Comparison of ENCODE assay signal across 19 cellular contexts in genomic region chr2:70726947-70727725, GRCh38. TPM values are rescaled to one million over a fixed set of nuclear protein-coding genes. Genes with fewer than 3 reads are reported as not detected.
DNase-seq lines count a peak whose midpoint lies in the region; FAIRE-seq and TF ChIP-seq lines count a peak whose summit lies in the region.
"Had no signal": no experiment of that assay in that cellular context is flagged by ENCODE, and none has a peak within 500 bp of the region (broad histone marks: within the 10 kb centered on the region; RNA-seq: fewer than 3 reads in every experiment).

No MANE protein-coding gene starts in this region.

- no peak overlapping the region for H2BK15ac ChIP-seq in H1 (ENCODE audit: low read length)

- H4K20me1 ChIP-seq in H1 (replicated peaks in 1 of 2; ENCODE audit: control insufficient read depth in 1 of 2, insufficient read depth in 2 of 2, low read length in 2 of 2): peaks cover 9 to 23% of the 10 kb centered on the region in 2 experiments

- DNase-seq in GM03348 (ENCODE audit: low spot score): peak; percentile 63
- DNase-seq in MG63: peak; percentile 76
- peak in 1 of 2 experiments; percentile 35 for DNase-seq in H1 (ENCODE audit: low read depth in 1 of 2, low spot score in 2 of 2)
- peak; percentile 9 for DNase-seq in renal cortical epithelial cell (ENCODE audit: low read depth)
- no peak for DNase-seq in activated naive CD4-positive, alpha-beta T cell treated with anti-CD3 and anti-CD28 coated beads, Interleukin-2, amount 50 U/mL, for 16 hours
- DNase-seq in Calu3: no peak
- no peak for DNase-seq in NK-92 (lab: John Stamatoyannopoulos, UW; ENCODE audit: unreplicated experiment)
- DNase-seq: CD4-positive, alpha-beta memory T cell; effector CD4-positive, alpha-beta T cell; GDM1; mucosa of descending colon; NCI-H1048; NCI-H2227 treated with DMSO at 0.1 percent for 48 hours; WERI-Rb-1 had no signal

- peaks cover 87% of the 10 kb centered on the region for H3K27me3 Mint-ChIP-seq in Calu3 (ENCODE audit: unreplicated experiment)

- H4K91ac ChIP-seq in H1 (replicated peaks; ENCODE audit: insufficient read length, low read length): no peak overlapping the region

- BruUV-seq in Calu3 (replicated peaks; lab: Mats Ljungman, UMichigan): no TSS peak

- H3K79me2 ChIP-seq in H1 (ENCODE audit: control insufficient read depth in 1 of 2, insufficient read depth in 2 of 2, low read length in 2 of 2): peaks cover 27 to 95% of the 10 kb centered on the region in 2 experiments

- no peak overlapping the region for H2BK120ac ChIP-seq in H1 (replicated peaks; ENCODE audit: low read depth, low read length)

- no peak for TF ChIP-seq POLR2A in H1 (IDR thresholded peaks at IDR 0.05; ENCODE audit: control extremely low read depth in 1 of 2, low read depth in 2 of 2, low read length in 2 of 2)

- H3K9me3 ChIP-seq in MG63 (no peaks in the 10 kb centered on the region), H1 (ENCODE audit: insufficient read depth in 2 of 2, low read depth in 1 of 2, low read length in 1 of 2) (no peaks in the 10 kb centered on the region)
- H3K9me3 ChIP-seq: ascending aorta, mucosa of descending colon had no signal

- H3K36me3 Mint-ChIP-seq in Calu3 (ENCODE audit: insufficient read depth, unreplicated experiment): no peaks in the 10 kb centered on the region
- H3K36me3 Mint-ChIP-seq: CD4-positive, alpha-beta memory T cell had no signal

- no peaks in the 10 kb centered on the region for H3K9me3 Mint-ChIP-seq in Calu3 (ENCODE audit: low read depth, unreplicated experiment)
- H3K9me3 Mint-ChIP-seq: CD4-positive, alpha-beta memory T cell had no signal

- peak overlapping the region in 1 of 2 experiments; percentile 35; a peak in 1 of 4 replicates for H3K4me2 ChIP-seq in H1 (ENCODE audit: insufficient read depth in 1 of 2, low read depth in 2 of 2, low read length in 2 of 2)

- no peak overlapping the region for H3K14ac ChIP-seq in H1 (ENCODE audit: insufficient read length)

- H3K9ac ChIP-seq in H1 (replicated peaks in 1 of 4; ENCODE audit: extremely low read depth in 1 of 4, low read depth in 3 of 4, low read length in 3 of 4): no peak overlapping the region

- TF ChIP-seq RAD21 in H1 (IDR thresholded peaks at IDR 0.05 in 1 of 2, conservative IDR thresholded peaks at IDR 0.05 in 1 of 2; ENCODE audit: low read depth in 2 of 2, low read length in 2 of 2): no peak

- no peak overlapping the region for H3K4ac ChIP-seq in H1 (replicated peaks; ENCODE audit: insufficient read length, low read depth, low read length)

- H3K27me3 ChIP-seq in MG63: no peaks in the 10 kb centered on the region
- no peaks in the 10 kb centered on the region for H3K27me3 ChIP-seq in H1 (replicated peaks in 1 of 4; ENCODE audit: control insufficient read depth in 3 of 4, extremely low read depth in 1 of 4, insufficient read depth in 3 of 4, low read length in 3 of 4)
- H3K27me3 ChIP-seq: ascending aorta had no signal

- no peaks in the 10 kb centered on the region for H3K36me3 ChIP-seq in MG63
- no peaks in the 10 kb centered on the region for H3K36me3 ChIP-seq in H1 (ENCODE audit: control insufficient read depth in 2 of 4, insufficient read depth in 4 of 4, low read length in 3 of 4)
- H3K36me3 ChIP-seq: ascending aorta had no signal

- H3K56ac ChIP-seq in H1 (replicated peaks; ENCODE audit: insufficient read length, low read depth, low read length): no peak overlapping the region

- H2BK5ac ChIP-seq in H1 (ENCODE audit: low read depth, low read length): no peak overlapping the region; the same call in 1 of the 2 replicates

- H3K23ac ChIP-seq in H1 (ENCODE audit: insufficient read length): no peak overlapping the region

- H4K5ac ChIP-seq in H1 (ENCODE audit: insufficient read length, low read depth, low read length): no peak overlapping the region

- intact Hi-C loops in Calu3 (cut with micrococcal nuclease; ENCODE audit: unreplicated experiment): no loop called here

- POLR2A ChIA-PET in H1 (lab: Charles Lee; ENCODE audit: partially characterized antibody): interaction anchor here (1.1 to 1.8 kb wide), 7 partner anchors 10 to 58 kb away, joined by 3 to 5 read pairs (median 4); partner anchors contain the start of gene ADD2

- no peak overlapping the region for H3K27ac Mint-ChIP-seq in Calu3 (ENCODE audit: unreplicated experiment)

- no peak overlapping the region for H3K27ac ChIP-seq in H1 (ENCODE audit: low read depth, low read length)
- H3K27ac ChIP-seq: ascending aorta, WERI-Rb-1 had no signal

- H2AK5ac ChIP-seq in H1 (ENCODE audit: low read depth, low read length): peak overlapping the region; percentile 0; the same call in 1 of the 2 replicates

- H3K4me3 Mint-ChIP-seq in Calu3 (ENCODE audit: low read depth, unreplicated experiment): no peak overlapping the region
- H3K4me3 Mint-ChIP-seq: CD4-positive, alpha-beta memory T cell had no signal

- TF ChIP-seq CTCF in H1 (IDR thresholded peaks at IDR 0.05; ENCODE audit: control extremely low read depth in 1 of 3, insufficient read depth in 1 of 3, low read depth in 1 of 3, low read length in 3 of 3) (no peak), Calu3 (IDR thresholded peaks at IDR 0.05; ENCODE audit: unreplicated experiment) (no peak)

- CTCF ChIA-PET in H1 (lab: Charles Lee; ENCODE audit: partially characterized antibody) (interaction anchor here (0.6 to 1.8 kb wide), 8 partner anchors 12 to 214 kb away, joined by 3 to 7 read pairs (median 4); no protein-coding TSS in a partner anchor), Calu3 (lab: Charles Lee) (interaction anchor here (0.6 kb wide), 1 partner anchor 966 kb away, joined by 4 read pairs; no protein-coding TSS in a partner anchor)

- no peak overlapping the region for H2AFZ ChIP-seq in H1 (ENCODE audit: low read length)

- 0 out of 2 replicates have a peak overlapping the region, but pooled peaks have one; percentile 11 for H2BK12ac ChIP-seq in H1 (ENCODE audit: low read depth, low read length)

- no peak overlapping the region for H2BK20ac ChIP-seq in H1 (ENCODE audit: low read length)

- H3K23me2 ChIP-seq in H1 (ENCODE audit: low read depth, low read length): no peaks in the 10 kb centered on the region

- no peaks in the 10 kb centered on the region for H3K4me1 Mint-ChIP-seq in Calu3 (ENCODE audit: low read depth, unreplicated experiment)
- H3K4me1 Mint-ChIP-seq: CD4-positive, alpha-beta memory T cell had no signal

- no peak overlapping the region for H4K8ac ChIP-seq in H1 (ENCODE audit: extremely low read depth, insufficient read depth, low read length)

- FAIRE-seq in H1 (lab: Jason Lieb, UNC): no peak
- FAIRE-seq: GM18507, HepG2, islet of Langerhans had no signal

- no peak overlapping the region for H3K4me3 ChIP-seq in MG63
- H3K4me3 ChIP-seq in H1 (ENCODE audit: extremely low read depth in 1 of 4, insufficient read depth in 2 of 4, low read depth in 3 of 4, low read length in 4 of 4): no peak overlapping the region
- H3K4me3 ChIP-seq: ascending aorta, mucosa of descending colon had no signal

- H3K4me1 ChIP-seq in H1 (replicated peaks in 1 of 4; ENCODE audit: control insufficient read depth in 3 of 4, insufficient read depth in 4 of 4, low read length in 3 of 4): peaks cover 20 to 50% (median 30%) of the 10 kb centered on the region in 4 experiments
- H3K4me1 ChIP-seq: ascending aorta had no signal

- H3K79me1 ChIP-seq in H1 (ENCODE audit: low read depth, low read length): peaks cover 27% of the 10 kb centered on the region

- 90% methylated on average over 11 of the region's 11 CpGs; no CpG with 5 or more reads in 1 of the 2 experiments for WGBS in H1 (ENCODE audit: extremely low coverage in 1 of 2, insufficient coverage in 1 of 2, insufficient read length in 1 of 2, insufficient replicate concordance in 2 of 2, low coverage in 1 of 2, low lambda C conversion rate in 2 of 2, missing lambda C conversion rate in 1 of 2), 2 experiments

- no peak for TF ChIP-seq EP300 in H1 (IDR thresholded peaks at IDR 0.05; ENCODE audit: borderline replicate concordance in 1 of 2, low read depth in 2 of 2, low read length in 2 of 2)

- H3K18ac ChIP-seq in H1 (ENCODE audit: extremely low read depth, low read length): no peak overlapping the region

TF ChIP-seq in H1, 55 proteins besides CTCF, POLR2A, EP300 and RAD21:
- TF ChIP-seq POU5F1 (IDR thresholded peaks at IDR 0.05; ENCODE audit: low read depth, low read length) (no peak), GABPA (IDR thresholded peaks at IDR 0.05; ENCODE audit: borderline replicate concordance, insufficient read depth, low read length) (no peak), ZNF274 (IDR thresholded peaks at IDR 0.05; ENCODE audit: borderline replicate concordance, extremely low read depth, low read length) (no peak), RFX5 (IDR thresholded peaks at IDR 0.05; ENCODE audit: borderline replicate concordance, low read depth, low read length) (no peak), EGR1 (IDR thresholded peaks at IDR 0.05; ENCODE audit: borderline replicate concordance, low read depth, low read length) (no peak), ASH2L (IDR thresholded peaks at IDR 0.05; ENCODE audit: low read length) (no peak), SIRT6 (IDR thresholded peaks at IDR 0.05; ENCODE audit: low read length) (no peak), CTBP2 (IDR thresholded peaks at IDR 0.05; ENCODE audit: borderline replicate concordance, insufficient read depth, insufficient read length, low read length) (no peak), PHF8 (conservative IDR thresholded peaks at IDR 0.05; ENCODE audit: low read depth, low read length) (no peak), GTF2F1 (IDR thresholded peaks at IDR 0.05; ENCODE audit: borderline replicate concordance, low read depth, low read length) (no peak), KDM1A (IDR thresholded peaks at IDR 0.05; ENCODE audit: borderline replicate concordance, low read length) (no peak), SIN3A (conservative IDR thresholded peaks at IDR 0.05 in 1 of 2, IDR thresholded peaks at IDR 0.05 in 1 of 2; ENCODE audit: low read depth in 1 of 2, low read length in 2 of 2) (no peak), SP4 (IDR thresholded peaks at IDR 0.05; ENCODE audit: low read length) (no peak), TBP (IDR thresholded peaks at IDR 0.05; ENCODE audit: low read depth, low read length) (no peak)

RNA-seq across cellular contexts. Expression of gene ADD2, which starts 40.9 kb away (rescaled TPM):
- total RNA-seq in MG63 (2014; rRNA removed; shearing (Covaris generic); ENCODE audit: low replicate concordance): 3.4 and 13.3 TPM in 2 replicates
- total RNA-seq in H1 (2021; fragmentation: NEBNext Ultra II Directional; extraction: Animal tissue kit (Norgen Biotek cat#: 25700)): 166 and 170 TPM in 2 replicates
- polyA plus RNA-seq in H1 (2011; rRNA removed): 58.5 and 96.4 TPM in 2 replicates
- 66.2 TPM for polyA plus RNA-seq in H1 (2011; cell fraction: cytosol; rRNA removed)
- 190 TPM for polyA plus RNA-seq in H1 (2011; cell fraction: nucleus; rRNA removed)
- polyA plus RNA-seq in H1 (2012, experiment 1 of 2): 55.1 to 70.6 TPM (median 63.9 TPM) in 4 replicates
- 30.9 TPM for polyA plus RNA-seq in H1 (2012, experiment 2 of 2)
- polyA plus RNA-seq in H1 (2013, experiment 1 of 2): 111 TPM
- polyA plus RNA-seq in H1 (2013, experiment 2 of 2): 117 TPM
- polyA minus RNA-seq in H1 (2011; rRNA and poly(A)+ RNA removed): 167 and 226 TPM in 2 replicates
- 108 TPM for polyA minus RNA-seq in H1 (2011; cell fraction: cytosol; rRNA and poly(A)+ RNA removed)
- 75.9 TPM for polyA minus RNA-seq in H1 (2011; cell fraction: nucleus; rRNA and poly(A)+ RNA removed)
- total RNA-seq in renal cortical epithelial cell (0.35 and 2.3 TPM in 2 replicates), Calu3 (2022) (0.14 TPM in 1 of 2 replicates, not detected in the other)
- total RNA-seq: OCI-LY7 had no signal

Comparison
In these comparisons a context has a peak if more than half of its experiments do, and no peak if none do; other contexts are left out.
1. DNase-seq: peak in GM03348 (single experiment), MG63 (single experiment) and renal cortical epithelial cell (single experiment); none in activated naive CD4-positive, alpha-beta T cell treated with anti-CD3 and anti-CD28 coated beads, Interleukin-2, amount 50 U/mL, for 16 hours (single experiment), Calu3 (single experiment) and NK-92 (single experiment).
2. RNA of gene ADD2, which starts 40.9 kb away (total RNA-seq): 166 to 170 TPM in H1; 3.4 to 13.3 TPM in MG63, 0.35 to 2.3 TPM in renal cortical epithelial cell and 0.14 TPM in Calu3; every median in the first group is over 10 times any median in the second.